ENCODE assay signal across 21 cellular contexts in the genomic region with DNA sequence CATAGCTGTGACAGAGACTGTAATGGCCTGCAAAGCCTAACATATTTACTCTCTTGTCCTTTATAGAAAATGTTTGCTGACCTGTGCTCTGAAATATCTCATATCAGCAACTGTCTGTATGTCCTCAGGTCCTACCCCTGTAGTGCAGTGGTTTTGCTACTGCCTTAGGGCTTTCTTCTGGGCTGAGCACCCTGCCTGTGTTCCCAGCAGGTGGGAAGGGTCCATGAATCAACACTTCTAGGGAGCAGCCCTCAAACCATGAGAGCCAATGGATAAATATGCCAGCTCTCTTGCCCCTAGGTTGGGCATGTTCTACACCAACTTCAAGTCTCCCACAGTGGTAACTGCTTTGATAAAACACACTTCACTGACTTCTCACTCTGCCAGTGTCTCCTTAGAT. TPM values are rescaled to one million over a fixed set of nuclear protein-coding genes. Genes with fewer than 3 reads are reported as not detected.
DNase-seq lines count a peak whose midpoint lies in the region; ATAC-seq, FAIRE-seq and TF ChIP-seq lines count a peak whose summit lies in the region.
"Had no signal": no experiment of that assay in that cellular context is flagged by ENCODE, and none has a peak within 500 bp of the region (broad histone marks: within the 10 kb centered on the region; RNA-seq: fewer than 3 reads in every experiment).

No MANE protein-coding gene starts in this region.

- ATAC-seq in HG02973 (IDR thresholded peaks at IDR 0.05; ENCODE audit: unreplicated experiment) = no peak
- no peak for ATAC-seq in naive thymus-derived CD4-positive, alpha-beta T cell
- ATAC-seq: Right ventricle myocardium inferior had no signal

- H3K27ac ChIP-seq in naive thymus-derived CD4-positive, alpha-beta T cell (ENCODE audit: low read depth, low read length) = no peak overlapping the region
- H3K27ac ChIP-seq: C4-2B, HL-60 had no signal

- no peaks in the 10 kb centered on the region for H3K4me1 ChIP-seq in naive thymus-derived CD4-positive, alpha-beta T cell (ENCODE audit: control insufficient read depth in 2 of 2, insufficient read depth in 2 of 2, low read length in 2 of 2)

- intact Hi-C loops in naive thymus-derived CD4-positive, alpha-beta T cell (cut with micrococcal nuclease) = no loop called here

- POLR2A ChIA-PET in naive thymus-derived CD4-positive, alpha-beta T cell (lab: Charles Lee) = no interaction called here

- H3K36me3 Mint-ChIP-seq in naive thymus-derived CD4-positive, alpha-beta T cell = peaks cover 0 to 13% (median 5%) of the 10 kb centered on the region in 5 donors

- no peak overlapping the region for H3K4me3 ChIP-seq in naive thymus-derived CD4-positive, alpha-beta T cell (ENCODE audit: low read length)

- H3K9me3 Mint-ChIP-seq in naive thymus-derived CD4-positive, alpha-beta T cell = peaks cover 0 to 26% (median 6%) of the 10 kb centered on the region in 11 donors

- peak; percentile 55 for DNase-seq in DMS79 treated with DMSO at 0.1 percent for 48 hours (lab: John Stamatoyannopoulos, UW)
- DNase-seq in H54 (ENCODE audit: insufficient read length, low spot score) = no peak
- peak; percentile 35 for DNase-seq in NCI-H345 treated with DMSO at 0.1 percent for 48 hours (lab: John Stamatoyannopoulos, UW; ENCODE audit: unreplicated experiment)
- DNase-seq in iPS-NIHi7 (ENCODE audit: extremely low spot score) = peak; percentile 14
- no peak for DNase-seq in activated CD4-positive, CD25-positive, alpha-beta regulatory T cell treated with anti-CD3 and anti-CD28 coated beads, Interleukin-2, amount 50 U/mL, for 72 hours
- DNase-seq in naive thymus-derived CD4-positive, alpha-beta T cell = no peak
- DNase-seq: AML-193, GDM1, Karpas-422, NCI-H1048, NCI-H187, NCI-H2171, NCI-H446 treated with DMSO at 0.1 percent for 48 hours had no signal

- peaks cover 0 to 3% (median 0%) of the 10 kb centered on the region in 5 donors for H3K27me3 Mint-ChIP-seq in naive thymus-derived CD4-positive, alpha-beta T cell
- H3K27me3 Mint-ChIP-seq: IgD-negative memory B cell had no signal

- peak; percentile 57 for FAIRE-seq in H54 (lab: Jason Lieb, UNC)
- FAIRE-seq: H1, HTR-8/SVneo, RCC 7860 had no signal

- H3K27me3 ChIP-seq in naive thymus-derived CD4-positive, alpha-beta T cell (ENCODE audit: control insufficient read depth in 2 of 2, insufficient read depth in 2 of 2, low read length in 2 of 2) = no peaks in the 10 kb centered on the region

- H3K9me3 ChIP-seq in naive thymus-derived CD4-positive, alpha-beta T cell (ENCODE audit: control insufficient read depth in 2 of 3, low read length in 3 of 3) = no peaks in the 10 kb centered on the region

- peaks cover 0 to 25% (median 20%) of the 10 kb centered on the region in 7 donors for H3K4me1 Mint-ChIP-seq in naive thymus-derived CD4-positive, alpha-beta T cell
- H3K4me1 Mint-ChIP-seq: IgD-negative memory B cell had no signal

- H3K4me3 Mint-ChIP-seq in naive thymus-derived CD4-positive, alpha-beta T cell = no peak overlapping the region
- H3K4me3 Mint-ChIP-seq: IgD-negative memory B cell had no signal

- CTCF ChIA-PET in naive thymus-derived CD4-positive, alpha-beta T cell (lab: Charles Lee) = no interaction called here

- no peak overlapping the region for H3K27ac Mint-ChIP-seq in naive thymus-derived CD4-positive, alpha-beta T cell
- H3K27ac Mint-ChIP-seq: IgD-negative memory B cell had no signal

- H3K36me3 ChIP-seq in naive thymus-derived CD4-positive, alpha-beta T cell (ENCODE audit: control insufficient read depth in 2 of 3, insufficient read depth in 3 of 3, low read length in 3 of 3) = no peaks in the 10 kb centered on the region

- no peak for TF ChIP-seq POLR2A in H54 (IDR thresholded peaks at IDR 0.05; ENCODE audit: low read depth, low read length)

RNA-seq across cellular contexts. Expression of gene ARRDC3, which starts 41.9 kb away (rescaled TPM):
- 100 to 1,000 TPM in 4 of 5 experiments, 10 to 100 TPM in 1; 29.8 to 256 (median 172) TPM for total RNA-seq in naive thymus-derived CD4-positive, alpha-beta T cell
- 100 to 1,000 TPM in 1 of 2 donors, 10 to 100 TPM in 1; 60.5 to 130 TPM for polyA plus RNA-seq in naive thymus-derived CD4-positive, alpha-beta T cell

Comparison
In these comparisons a context has a peak if more than half of its experiments do, and no peak if none do; other contexts are left out.
1. DNase-seq: peak in DMS79 treated with DMSO at 0.1 percent for 48 hours (single experiment), NCI-H345 treated with DMSO at 0.1 percent for 48 hours (single experiment) and iPS-NIHi7 (single experiment); none in H54 (single experiment), activated CD4-positive, CD25-positive, alpha-beta regulatory T cell treated with anti-CD3 and anti-CD28 coated beads, Interleukin-2, amount 50 U/mL, for 72 hours (single experiment) and naive thymus-derived CD4-positive, alpha-beta T cell (0 of 9).